ENCODE assay signal across 8 cellular contexts in the genomic region with DNA sequence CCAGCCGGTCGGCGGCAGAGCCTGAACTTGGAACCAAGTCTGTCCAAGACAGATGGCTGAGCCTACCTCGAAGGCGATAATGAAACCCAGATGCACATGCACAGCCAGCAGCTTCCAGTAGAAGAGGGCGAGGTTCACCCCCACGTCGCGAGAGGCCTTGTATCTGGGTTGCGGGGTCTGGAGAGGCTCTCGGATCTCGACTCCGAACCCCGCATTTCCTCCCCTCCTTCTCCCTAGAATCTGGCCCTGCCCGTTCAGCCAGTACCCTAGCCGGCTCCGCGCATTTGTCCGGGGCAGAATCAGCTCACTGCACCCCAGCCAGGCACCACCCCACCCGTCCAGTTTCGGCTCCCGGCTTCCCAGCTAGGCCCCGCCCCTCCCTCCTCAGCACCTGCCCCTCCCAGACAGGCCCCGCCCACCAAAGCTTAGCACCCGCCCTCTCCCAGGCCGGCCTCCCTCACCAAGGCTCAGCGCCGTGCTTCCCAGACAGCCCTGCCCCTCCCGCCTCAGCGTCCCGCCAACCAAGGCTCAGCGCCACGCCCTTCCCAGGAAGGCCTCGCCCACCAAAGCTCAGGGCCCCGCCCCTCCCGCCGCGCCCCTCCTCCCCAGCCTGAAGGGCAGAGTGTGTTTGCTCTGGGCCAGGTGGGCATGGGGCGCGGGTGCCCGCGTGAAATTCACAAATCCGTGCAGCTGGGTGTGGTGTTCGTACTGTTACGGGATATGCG. TPM values are rescaled to one million over a fixed set of nuclear protein-coding genes. Genes with fewer than 3 reads are reported as not detected.
DNase-seq lines count a peak whose midpoint lies in the region; ATAC-seq and TF ChIP-seq lines count a peak whose summit lies in the region.

No MANE protein-coding gene starts in this region.

- peak overlapping the region; percentile 85 for H3K4me3 Mint-ChIP-seq in nephron progenitor cell

- H3K9me3 Mint-ChIP-seq in nephron progenitor cell: no peaks in the 10 kb centered on the region

- no peak overlapping the region for H3K9ac ChIP-seq in Karpas-422 (ENCODE audit: low read length)

- H3K9me2 ChIP-seq in Karpas-422 (replicated peaks; ENCODE audit: insufficient read depth, low read length): no peaks in the 10 kb centered on the region

- no peak overlapping the region for H3K27ac Mint-ChIP-seq in nephron progenitor cell

- peak; percentile 87 for ATAC-seq in GM21723 (IDR thresholded peaks at IDR 0.05; ENCODE audit: unreplicated experiment)
- ATAC-seq in RWPE2 (ENCODE audit: low read depth): peak; percentile 94

- H3K4me1 Mint-ChIP-seq in nephron progenitor cell: peaks cover 17% of the 10 kb centered on the region

- H3K36me3 Mint-ChIP-seq in nephron progenitor cell (ENCODE audit: low read depth): no peaks in the 10 kb centered on the region

- H2AFZ ChIP-seq in Karpas-422 (ENCODE audit: low read length): no peak overlapping the region

- H3K27me3 Mint-ChIP-seq in nephron progenitor cell (ENCODE audit: low read depth, poor library complexity): peaks cover 44% of the 10 kb centered on the region

- H3K27me3 ChIP-seq in Karpas-422 (ENCODE audit: low read length) (no peaks in the 10 kb centered on the region), RWPE2 (ENCODE audit: insufficient read depth, poor library complexity, severe bottlenecking) (no peaks in the 10 kb centered on the region)

- H3K4me3 ChIP-seq in Karpas-422 (ENCODE audit: low read length): no peak overlapping the region
- H3K4me3 ChIP-seq in RWPE2 (ENCODE audit: severe bottlenecking): peak overlapping the region; percentile 30

- H3K4me1 ChIP-seq in Karpas-422 (ENCODE audit: low read length): no peaks in the 10 kb centered on the region
- H3K4me1 ChIP-seq in RWPE2 (ENCODE audit: insufficient read depth, poor library complexity, severe bottlenecking): peaks cover 6% of the 10 kb centered on the region

- no peaks in the 10 kb centered on the region for H3K79me2 ChIP-seq in Karpas-422 (ENCODE audit: low read length)

- no peaks in the 10 kb centered on the region for H4K20me1 ChIP-seq in Karpas-422 (ENCODE audit: insufficient read depth, low read depth, low read length)

- DNase-seq in DMS53 (lab: John Stamatoyannopoulos, UW): peak; percentile 99
- DNase-seq in Karpas-422: peak; percentile 97
- peak; percentile 99 for DNase-seq in RWPE2 (ENCODE audit: low spot score)
- DNase-seq in activated effector memory CD4-positive, alpha-beta T cell treated with Interleukin-2 at 50 U/mL for 16 hours: peak; percentile 88
- DNase-seq in fibroblast of the conjunctiva (ENCODE audit: low read depth): peak; percentile 97
- peak; percentile 99 for DNase-seq in nephron progenitor cell
- DNase-seq in stimulated activated naive CD4-positive, alpha-beta T cell treated with Interleukin-2 at 50 U/mL for 16 hours (lab: John Stamatoyannopoulos, UW): peak; percentile 91

- H3K9me3 ChIP-seq in Karpas-422 (ENCODE audit: low read length): no peaks in the 10 kb centered on the region
- H3K9me3 ChIP-seq in RWPE2 (ENCODE audit: severe bottlenecking): no peaks in the 10 kb centered on the region

- H3K27ac ChIP-seq in Karpas-422 (ENCODE audit: low read length) (no peak overlapping the region), RWPE2 (ENCODE audit: poor library complexity, severe bottlenecking) (no peak overlapping the region)

- no peak overlapping the region for H3K4me2 ChIP-seq in Karpas-422 (ENCODE audit: low read depth, low read length, poor library complexity, severe bottlenecking)

- TF ChIP-seq CTCF in RWPE2 (IDR thresholded peaks at IDR 0.05; ENCODE audit: poor library complexity, severe bottlenecking): no peak
- no peak for TF ChIP-seq CTCF in nephron progenitor cell (IDR thresholded peaks at IDR 0.05)

- H3K36me3 ChIP-seq in Karpas-422 (ENCODE audit: insufficient read depth, low read length) (no peaks in the 10 kb centered on the region), RWPE2 (ENCODE audit: low read depth) (no peaks in the 10 kb centered on the region)

RNA-seq across cellular contexts. Expression of a gene that starts 4.8 kb away (rescaled TPM):
- total RNA-seq in Karpas-422 (2014; rRNA removed; shearing (Covaris generic); ENCODE audit: low replicate concordance): 2.2 and 2.5 TPM in 2 replicates

RNA-seq across cellular contexts. Expression of a gene that starts 19.8 kb away (rescaled TPM):
- total RNA-seq in Karpas-422 (2014; rRNA removed; shearing (Covaris generic); ENCODE audit: low replicate concordance): 2.6 and 9.6 TPM in 2 replicates
